Comparison of ENCODE assay signal across 1 cellular context in the genomic region with DNA sequence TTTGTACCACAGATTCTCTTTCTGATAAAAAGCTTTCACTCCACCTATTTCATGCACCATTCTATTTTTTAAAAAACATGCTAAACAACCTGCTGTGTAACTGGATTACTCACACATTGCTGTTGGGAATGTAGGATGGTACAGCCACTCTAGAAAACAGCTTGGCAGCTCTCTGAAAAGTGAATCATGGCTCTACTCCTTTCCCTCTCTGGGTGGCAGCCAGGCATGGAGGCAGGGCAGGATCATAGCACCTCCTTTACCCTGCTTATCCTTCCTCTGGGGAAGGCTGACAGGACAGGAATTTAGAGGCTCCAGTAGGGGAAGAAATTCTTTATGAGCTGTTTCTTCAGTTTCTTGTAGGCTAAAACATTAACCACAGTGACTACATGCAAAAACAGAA.
TF ChIP-seq lines count a peak whose summit lies in the region.

No MANE protein-coding gene starts in this region.

TF ChIP-seq in HCT116, 20 proteins besides CTCF, POLR2A, EP300 and RAD21 (continued from another document):
- TF ChIP-seq POLR2AphosphoS5 (IDR thresholded peaks at IDR 0.05; ENCODE audit: low read depth, low read length), result no peak
- no peak for TF ChIP-seq TCF7L2 (IDR thresholded peaks at IDR 0.05; ENCODE audit: borderline replicate concordance, extremely low read depth, insufficient read depth, insufficient read length)
- TF ChIP-seq CBX3 (IDR thresholded peaks at IDR 0.05; ENCODE audit: low read depth), result no peak
- TF ChIP-seq EGR1 (IDR thresholded peaks at IDR 0.05; ENCODE audit: low read depth), result no peak
- TF ChIP-seq ATF3 (IDR thresholded peaks at IDR 0.05), result no peak
- TF ChIP-seq EZH2 (IDR thresholded peaks at IDR 0.05), result no peak
- no peak for TF ChIP-seq SP1 (IDR thresholded peaks at IDR 0.05; ENCODE audit: low read depth)
TF ChIP-seq in HCT116: peak in this region for 0.
